ENCODE assay signal across 8 cellular contexts in genomic region chr21:45542242-45542666, GRCh38. TPM values are rescaled to one million over a fixed set of nuclear protein-coding genes. Genes with fewer than 3 reads are reported as not detected.
DNase-seq lines count a peak whose midpoint lies in the region; ATAC-seq, FAIRE-seq and TF ChIP-seq lines count a peak whose summit lies in the region.

SLC19A1 (minus strand) TSS chr21:45542440; CDS start chr21:45537959, 4,481 bp downstream.

- DNase-seq in GM18507 (ENCODE audit: extremely low spot score, insufficient read length, low read depth), result peak; percentile 96
- peak; percentile 42 for DNase-seq in RWPE2 (ENCODE audit: low spot score)
- DNase-seq in activated gamma-delta T cell treated with Interleukin-2 at 50 U/mL for 16 hours, result peak; percentile 57
- peak; percentile 55 for DNase-seq in globus pallidus (ENCODE audit: low spot score)
- DNase-seq in nucleus accumbens (lab: John Stamatoyannopoulos, UW), result peak in 29 of 56 donors; percentile 18 to 80 (median 45)
- peak; percentile 53 to 63 for DNase-seq in thyroid gland

- TF ChIP-seq CTCF in RWPE2 (IDR thresholded peaks at IDR 0.05; ENCODE audit: poor library complexity, severe bottlenecking) (no peak), thyroid gland (IDR thresholded peaks at IDR 0.05) (peak in 3 of 6 experiments; percentile 60 to 70 (median 64))

- H3K36me3 ChIP-seq in ACC112 (ENCODE audit: insufficient read depth, low read length) (no peaks in the 10 kb centered on the region), RWPE2 (ENCODE audit: low read depth) (no peaks in the 10 kb centered on the region), thyroid gland (no peaks in the 10 kb centered on the region)

- peaks cover 5% of the 10 kb centered on the region for H3K4me1 ChIP-seq in ACC112 (ENCODE audit: control insufficient read depth, insufficient read depth, low read length, unreplicated experiment)
- H3K4me1 ChIP-seq in RWPE2 (ENCODE audit: insufficient read depth, poor library complexity, severe bottlenecking), result no peaks in the 10 kb centered on the region
- peaks cover 14 to 24% of the 10 kb centered on the region in 2 donors for H3K4me1 ChIP-seq in thyroid gland

- intact Hi-C loops in thyroid gland (cut with DNase I), result no loop called here

- H2AFZ ChIP-seq in ACC112 (ENCODE audit: low read length, unreplicated experiment), result peak within 1 kb of the TSS; percentile 66

- H3K9me3 ChIP-seq in RWPE2 (ENCODE audit: severe bottlenecking) (no peaks in the 10 kb centered on the region), thyroid gland (no peaks in the 10 kb centered on the region)

- H3K27me3 ChIP-seq in ACC112 (ENCODE audit: insufficient read depth, low read length) (no peaks in the 10 kb centered on the region), RWPE2 (ENCODE audit: insufficient read depth, poor library complexity, severe bottlenecking) (no peaks in the 10 kb centered on the region), thyroid gland (no peaks in the 10 kb centered on the region)

- no peak for FAIRE-seq in GM18507 (lab: Jason Lieb, UNC)

- peak within 1 kb of the TSS; percentile 82 for H3K4me3 ChIP-seq in ACC112 (ENCODE audit: low read depth, low read length)
- peak within 1 kb of the TSS; percentile 82 for H3K4me3 ChIP-seq in RWPE2 (ENCODE audit: severe bottlenecking)
- peak within 1 kb of the TSS; percentile 53 to 59 (median 55) for H3K4me3 ChIP-seq in thyroid gland (replicated peaks in 1 of 3)

- ATAC-seq in HG03354 (IDR thresholded peaks at IDR 0.05; ENCODE audit: poor library complexity, severe bottlenecking, unreplicated experiment), result peak; percentile 69
- ATAC-seq in RWPE2 (ENCODE audit: low read depth), result peak; percentile 69

- TF ChIP-seq POLR2A in thyroid gland (IDR thresholded peaks at IDR 0.05), result peak in 1 of 2 donors; percentile 23

- peaks cover 21% of the 10 kb centered on the region for H3K79me2 ChIP-seq in ACC112 (ENCODE audit: control insufficient read depth, insufficient read depth, low read length, unreplicated experiment)

- WGBS in thyroid gland, 2 donors, result 0% methylated on average over 9 to 21 of the region's 59 CpGs

- H3K27ac ChIP-seq in ACC112 (ENCODE audit: low read depth, low read length) (no peak within 1 kb of the TSS), RWPE2 (ENCODE audit: poor library complexity, severe bottlenecking) (peak within 1 kb of the TSS; percentile 57), thyroid gland (peak within 1 kb of the TSS in 1 of 3 donors; percentile 41)

RNA-seq across cellular contexts. Expression of gene SLC19A1, which starts in this region (rescaled TPM):
- 10 to 100 TPM in 3 of 4 donors, 1 to 10 TPM in 1; 7.6 to 15.5 (median 12.2) TPM for total RNA-seq in thyroid gland

Comparison
In these comparisons a context has a peak if more than half of its experiments do, and no peak if none do; other contexts are left out.
1. DNase-seq: peak in every context shown above with its lines; median percentile 96 in GM18507; 58 in thyroid gland; 57 in activated gamma-delta T cell treated with Interleukin-2 at 50 U/mL for 16 hours; 55 in globus pallidus; 45 in nucleus accumbens; 42 in RWPE2.